In genomic region chr3:124934577-124934976, GRCh38 we compare ENCODE assay signal across 24 cellular contexts. TPM values are rescaled to one million over a fixed set of nuclear protein-coding genes. Genes with fewer than 3 reads are reported as not detected.
DNase-seq lines count a peak whose midpoint lies in the region; ATAC-seq, FAIRE-seq and TF ChIP-seq lines count a peak whose summit lies in the region.
"Had no signal": no experiment of that assay in that cellular context is flagged by ENCODE, and none has a peak within 500 bp of the region (broad histone marks: within the 10 kb centered on the region; RNA-seq: fewer than 3 reads in every experiment).

A gene with protein sequence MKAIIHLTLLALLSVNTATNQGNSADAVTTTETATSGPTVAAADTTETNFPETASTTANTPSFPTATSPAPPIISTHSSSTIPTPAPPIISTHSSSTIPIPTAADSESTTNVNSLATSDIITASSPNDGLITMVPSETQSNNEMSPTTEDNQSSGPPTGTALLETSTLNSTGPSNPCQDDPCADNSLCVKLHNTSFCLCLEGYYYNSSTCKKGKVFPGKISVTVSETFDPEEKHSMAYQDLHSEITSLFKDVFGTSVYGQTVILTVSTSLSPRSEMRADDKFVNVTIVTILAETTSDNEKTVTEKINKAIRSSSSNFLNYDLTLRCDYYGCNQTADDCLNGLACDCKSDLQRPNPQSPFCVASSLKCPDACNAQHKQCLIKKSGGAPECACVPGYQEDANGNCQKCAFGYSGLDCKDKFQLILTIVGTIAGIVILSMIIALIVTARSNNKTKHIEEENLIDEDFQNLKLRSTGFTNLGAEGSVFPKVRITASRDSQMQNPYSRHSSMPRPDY (minus strand): TSS chr3:124934751. CDS start chr3:124934712, 39 bp downstream.

- POLR2A ChIA-PET in Caco-2 (lab: Charles Lee) = interaction anchor here (0.6 kb wide), 1 partner anchor 661 kb away, joined by 6 read pairs; no protein-coding TSS in a partner anchor

- H3K27me3 ChIP-seq in Caco-2 (replicated peaks; ENCODE audit: control insufficient read depth, insufficient read depth, low read length) = no peaks in the 10 kb centered on the region
- peaks cover under 1% of the 10 kb centered on the region for H3K27me3 ChIP-seq in astrocyte (ENCODE audit: insufficient read depth, low read length)
- no peaks in the 10 kb centered on the region for H3K27me3 ChIP-seq in mucosa of rectum (ENCODE audit: control insufficient read depth in 2 of 2, insufficient read depth in 2 of 2, low read length in 2 of 2)
- H3K27me3 ChIP-seq: gastroesophageal sphincter, spleen, tibial nerve had no signal

- no peaks in the 10 kb centered on the region for H4K20me1 ChIP-seq in astrocyte (ENCODE audit: insufficient read depth, low read length)

- H3K4me1 Mint-ChIP-seq in Caco-2 (ENCODE audit: low read depth, unreplicated experiment) (peaks cover 11% of the 10 kb centered on the region), astrocyte (ENCODE audit: low read depth, unreplicated experiment) (no peaks in the 10 kb centered on the region)
- H3K4me1 Mint-ChIP-seq in activated naive CD8-positive, alpha-beta T cell treated with anti-CD3 and anti-CD28 coated beads, Interleukin-2, amount 50 U/mL, for 24 hours = no peaks in the 10 kb centered on the region

- H3K36me3 Mint-ChIP-seq in Caco-2 (ENCODE audit: insufficient read depth, unreplicated experiment) (no peaks in the 10 kb centered on the region), astrocyte (ENCODE audit: low read depth, unreplicated experiment) (no peaks in the 10 kb centered on the region)
- no peaks in the 10 kb centered on the region for H3K36me3 Mint-ChIP-seq in activated naive CD8-positive, alpha-beta T cell treated with anti-CD3 and anti-CD28 coated beads, Interleukin-2, amount 50 U/mL, for 24 hours (ENCODE audit: low read depth)

- intact Hi-C loops in Caco-2 (cut with micrococcal nuclease; ENCODE audit: unreplicated experiment) = no loop called here

- BruUV-seq in Caco-2 (replicated peaks; lab: Mats Ljungman, UMichigan) = no TSS peak

- H3K79me2 ChIP-seq in astrocyte (ENCODE audit: insufficient read depth, low read length) = no peaks in the 10 kb centered on the region

- H3K9me3 Mint-ChIP-seq in Caco-2 (ENCODE audit: unreplicated experiment) (no peaks in the 10 kb centered on the region), astrocyte (ENCODE audit: unreplicated experiment) (no peaks in the 10 kb centered on the region)
- H3K9me3 Mint-ChIP-seq in activated naive CD8-positive, alpha-beta T cell treated with anti-CD3 and anti-CD28 coated beads, Interleukin-2, amount 50 U/mL, for 24 hours = no peaks in the 10 kb centered on the region

- H3K4me1 ChIP-seq in Caco-2 (peaks cover 5% of the 10 kb centered on the region), astrocyte (ENCODE audit: insufficient read depth, low read length) (no peaks in the 10 kb centered on the region), mucosa of rectum (ENCODE audit: control insufficient read depth in 2 of 2, insufficient read depth in 2 of 2, low read length in 2 of 2) (peaks cover 14 to 21% of the 10 kb centered on the region in 2 donors)
- H3K4me1 ChIP-seq: left ventricle myocardium inferior, spleen, tibial nerve had no signal

- H3K9ac ChIP-seq in astrocyte (ENCODE audit: low read length) = no peak within 1 kb of the TSS
- peak within 1 kb of the TSS; percentile 85 to 90 for H3K9ac ChIP-seq in mucosa of rectum (ENCODE audit: low read depth in 1 of 2, low read length in 2 of 2)
- H3K9ac ChIP-seq: SK-N-SH had no signal

- H3K4me3 Mint-ChIP-seq in Caco-2 (ENCODE audit: unreplicated experiment) = peak within 1 kb of the TSS; percentile 11
- no peak within 1 kb of the TSS for H3K4me3 Mint-ChIP-seq in astrocyte (ENCODE audit: unreplicated experiment)
- H3K4me3 Mint-ChIP-seq in activated naive CD8-positive, alpha-beta T cell treated with anti-CD3 and anti-CD28 coated beads, Interleukin-2, amount 50 U/mL, for 24 hours = no peak within 1 kb of the TSS

- no peak within 1 kb of the TSS for H2AFZ ChIP-seq in astrocyte (ENCODE audit: low read depth, low read length)

- ATAC-seq in HG02798 (IDR thresholded peaks at IDR 0.05; ENCODE audit: poor library complexity, unreplicated experiment) (peak; percentile 44), GM18868 (IDR thresholded peaks at IDR 0.05; ENCODE audit: unreplicated experiment) (no peak)
- no peak for ATAC-seq in activated naive CD8-positive, alpha-beta T cell treated with anti-CD3 and anti-CD28 coated beads, Interleukin-2, amount 50 U/mL, for 24 hours
- ATAC-seq: gastroesophageal sphincter had no signal

- TF ChIP-seq CTCF in Caco-2 (IDR thresholded peaks at IDR 0.05; ENCODE audit: insufficient read depth in 1 of 2, low read depth in 1 of 2, low read length in 1 of 2, severe bottlenecking in 1 of 2, unreplicated experiment in 1 of 2) (no peak), astrocyte (IDR thresholded peaks at IDR 0.05; ENCODE audit: insufficient read depth, low read depth, low read length) (no peak)

- H3K4me2 ChIP-seq in astrocyte (ENCODE audit: low read length) = no peak within 1 kb of the TSS
- H3K4me2 ChIP-seq: SK-N-SH had no signal

- H3K36me3 ChIP-seq in Caco-2 (ENCODE audit: control insufficient read depth, insufficient read depth, low read length) (no peaks in the 10 kb centered on the region), astrocyte (ENCODE audit: insufficient read depth, low read length) (no peaks in the 10 kb centered on the region), mucosa of rectum (ENCODE audit: control insufficient read depth in 2 of 2, insufficient read depth in 2 of 2, low read length in 2 of 2) (no peaks in the 10 kb centered on the region)
- H3K36me3 ChIP-seq: gastroesophageal sphincter, left ventricle myocardium inferior, spleen, tibial nerve had no signal

- no peak within 1 kb of the TSS for H3K27ac Mint-ChIP-seq in Caco-2 (ENCODE audit: unreplicated experiment)
- H3K27ac Mint-ChIP-seq in astrocyte (ENCODE audit: unreplicated experiment) = peak within 1 kb of the TSS; percentile 7
- H3K27ac Mint-ChIP-seq in activated naive CD8-positive, alpha-beta T cell treated with anti-CD3 and anti-CD28 coated beads, Interleukin-2, amount 50 U/mL, for 24 hours = no peak within 1 kb of the TSS

- H3K27ac ChIP-seq in astrocyte (ENCODE audit: low read depth, low read length) = no peak within 1 kb of the TSS
- H3K27ac ChIP-seq in mucosa of rectum (ENCODE audit: low read depth in 2 of 2, low read length in 2 of 2) = peak within 1 kb of the TSS; percentile 88 to 90
- H3K27ac ChIP-seq: gastroesophageal sphincter, left ventricle myocardium inferior, spleen had no signal

- H3K9me3 ChIP-seq in Caco-2 = no peaks in the 10 kb centered on the region
- H3K9me3 ChIP-seq in astrocyte (ENCODE audit: insufficient read depth, low read depth, low read length) = no peaks in the 10 kb centered on the region
- H3K9me3 ChIP-seq in mucosa of rectum (ENCODE audit: control insufficient read depth in 2 of 2, low read length in 2 of 2) = no peaks in the 10 kb centered on the region
- H3K9me3 ChIP-seq: gastroesophageal sphincter, SK-N-SH, spleen, tibial nerve had no signal

- DNase-seq in Caco-2 (no peak), astrocyte (ENCODE audit: low read depth) (no peak), Ammon's horn (ENCODE audit: low spot score) (no peak), NCI-H446 treated with DMSO at 0.1 percent for 48 hours (lab: John Stamatoyannopoulos, UW) (no peak)
- no peak for DNase-seq in activated naive CD8-positive, alpha-beta T cell treated with anti-CD3 and anti-CD28 coated beads, Interleukin-2, amount 50 U/mL, for 24 hours
- DNase-seq: activated naive CD4-positive, alpha-beta T cell treated with Interleukin-2 at 50 U/mL for 16 hours; C1 segment of cervical spinal cord; cortex of kidney; DMS79; erythroblast; left ventricle myocardium inferior; NCI-H2029; NCI-H69; SK-N-SH; spleen; stimulated activated naive CD4-positive, alpha-beta T cell had no signal

- FAIRE-seq in astrocyte (lab: Jason Lieb, UNC) = no peak
- FAIRE-seq: A204.1, RCC 7860 had no signal

- H3K4me3 ChIP-seq in Caco-2 (ENCODE audit: low read depth, low read length) = no peak within 1 kb of the TSS
- H3K4me3 ChIP-seq in astrocyte (ENCODE audit: insufficient read depth, low read depth, low read length) = no peak within 1 kb of the TSS
- peak within 1 kb of the TSS; percentile 74 to 89 for H3K4me3 ChIP-seq in mucosa of rectum (ENCODE audit: low read length in 2 of 2)
- H3K4me3 ChIP-seq: gastroesophageal sphincter, left ventricle myocardium inferior, spleen had no signal

- H3K27me3 Mint-ChIP-seq in Caco-2 (ENCODE audit: insufficient read depth, unreplicated experiment) = no peaks in the 10 kb centered on the region
- H3K27me3 Mint-ChIP-seq in astrocyte (ENCODE audit: low read depth, unreplicated experiment) = peaks cover 18% of the 10 kb centered on the region
- H3K27me3 Mint-ChIP-seq in activated naive CD8-positive, alpha-beta T cell treated with anti-CD3 and anti-CD28 coated beads, Interleukin-2, amount 50 U/mL, for 24 hours = peaks cover 12% of the 10 kb centered on the region

- CTCF ChIA-PET in Caco-2 (lab: Charles Lee) = no interaction called here

RNA-seq across cellular contexts. Expression of the gene that starts here (rescaled TPM):
- total RNA-seq in Caco-2 (2022) = 3.5 and 5.0 TPM in 2 replicates
- total RNA-seq in astrocyte = not detected in 2 replicates
- total RNA-seq: gastroesophageal sphincter, MCF 10A, tibial nerve had no signal

Comparison
In these comparisons a context has a peak if more than half of its experiments do, and no peak if none do; other contexts are left out.
1. H3K4me3 ChIP-seq: peak in mucosa of rectum (2 of 2); none in Caco-2 (single experiment) and astrocyte (single experiment).